In genomic region chr20:52083627-52084232, GRCh38 we compare ENCODE assay signal across 9 cellular contexts.
DNase-seq lines count a peak whose midpoint lies in the region; ATAC-seq and TF ChIP-seq lines count a peak whose summit lies in the region.
"Had no signal": no experiment of that assay in that cellular context is flagged by ENCODE, and none has a peak within 500 bp of the region (broad histone marks: within the 10 kb centered on the region; RNA-seq: fewer than 3 reads in every experiment).

No MANE protein-coding gene starts in this region.

- H3K9me3 Mint-ChIP-seq in CD8-positive, alpha-beta T cell, result peaks cover 9% of the 10 kb centered on the region
- peaks cover 19% of the 10 kb centered on the region for H3K9me3 Mint-ChIP-seq in activated naive CD8-positive, alpha-beta T cell treated with anti-CD3 and anti-CD28 coated beads, Interleukin-2, amount 50 U/mL, for 24 hours

- H3K4me3 Mint-ChIP-seq in CD8-positive, alpha-beta T cell, result no peak overlapping the region
- H3K4me3 Mint-ChIP-seq in activated naive CD8-positive, alpha-beta T cell treated with anti-CD3 and anti-CD28 coated beads, Interleukin-2, amount 50 U/mL, for 24 hours, result no peak overlapping the region
- H3K4me3 Mint-ChIP-seq: naive B cell had no signal

- DNase-seq in CD8-positive, alpha-beta T cell, result peak in 5 of 7 experiments; percentile 10 to 57 (median 39)
- DNase-seq in HS-5 (ENCODE audit: low read depth) (peak; percentile 91), NOMO-1 treated with dmso at 0.1 percent for 144 hours (lab: John Stamatoyannopoulos, UW; ENCODE audit: unreplicated experiment) (peak; percentile 27), heart left ventricle (peak in 2 of 5 donors; percentile 40 to 45), pulmonary artery endothelial cell (ENCODE audit: low read depth, low spot score) (peak; percentile 45)
- DNase-seq in activated naive CD8-positive, alpha-beta T cell treated with anti-CD3 and anti-CD28 coated beads, Interleukin-2, amount 50 U/mL, for 24 hours, result peak; percentile 63
- DNase-seq: naive B cell had no signal

- peak; percentile 28 for TF ChIP-seq CTCF in CD8-positive, alpha-beta T cell (IDR thresholded peaks at IDR 0.05)
- TF ChIP-seq CTCF in heart left ventricle (IDR thresholded peaks at IDR 0.05), result peak; percentile 29 to 71 (median 56)

- no peaks in the 10 kb centered on the region for H3K27me3 Mint-ChIP-seq in CD8-positive, alpha-beta T cell (ENCODE audit: low read depth)
- H3K27me3 Mint-ChIP-seq in activated naive CD8-positive, alpha-beta T cell treated with anti-CD3 and anti-CD28 coated beads, Interleukin-2, amount 50 U/mL, for 24 hours, result no peaks in the 10 kb centered on the region
- H3K27me3 Mint-ChIP-seq: naive B cell had no signal

- no peaks in the 10 kb centered on the region for H3K27me3 ChIP-seq in CD8-positive, alpha-beta T cell (ENCODE audit: insufficient read depth, low read length)
- no peaks in the 10 kb centered on the region for H3K27me3 ChIP-seq in heart left ventricle

- CTCF ChIA-PET in CD8-positive, alpha-beta T cell (lab: Charles Lee), result interaction anchor here (0.6 to 1.9 kb wide), 9 partner anchors 33 to 709 kb away, joined by 3 to 7 read pairs (median 4); no protein-coding TSS in a partner anchor

- H3K9me3 ChIP-seq in CD8-positive, alpha-beta T cell (ENCODE audit: low read length), result peaks cover 7% of the 10 kb centered on the region
- H3K9me3 ChIP-seq in heart left ventricle, result peaks cover 0 to 16% (median 10%) of the 10 kb centered on the region in 12 donors

- no peak for ATAC-seq in CD8-positive, alpha-beta T cell
- ATAC-seq in activated naive CD8-positive, alpha-beta T cell treated with anti-CD3 and anti-CD28 coated beads, Interleukin-2, amount 50 U/mL, for 24 hours, result no peak
- ATAC-seq in heart left ventricle (peak in 3 of 4 donors; percentile 42 to 64 (median 56)), GM18861 (IDR thresholded peaks at IDR 0.05; ENCODE audit: unreplicated experiment) (no peak), HG02759 (IDR thresholded peaks at IDR 0.05; ENCODE audit: unreplicated experiment) (no peak)

- no peaks in the 10 kb centered on the region for H3K36me3 ChIP-seq in CD8-positive, alpha-beta T cell (ENCODE audit: insufficient read depth, low read length)
- H3K36me3 ChIP-seq in heart left ventricle, result peaks cover 0 to 24% (median 4%) of the 10 kb centered on the region in 9 donors

- H3K36me3 Mint-ChIP-seq in CD8-positive, alpha-beta T cell, result peaks cover 38% of the 10 kb centered on the region
- H3K36me3 Mint-ChIP-seq in activated naive CD8-positive, alpha-beta T cell treated with anti-CD3 and anti-CD28 coated beads, Interleukin-2, amount 50 U/mL, for 24 hours (ENCODE audit: low read depth), result peaks cover 32% of the 10 kb centered on the region

- peaks cover 13% of the 10 kb centered on the region for H3K4me1 Mint-ChIP-seq in CD8-positive, alpha-beta T cell (ENCODE audit: low read depth)
- H3K4me1 Mint-ChIP-seq in activated naive CD8-positive, alpha-beta T cell treated with anti-CD3 and anti-CD28 coated beads, Interleukin-2, amount 50 U/mL, for 24 hours, result peaks cover 9% of the 10 kb centered on the region
- H3K4me1 Mint-ChIP-seq: naive B cell had no signal

- no peak overlapping the region for H3K27ac Mint-ChIP-seq in CD8-positive, alpha-beta T cell
- H3K27ac Mint-ChIP-seq in activated naive CD8-positive, alpha-beta T cell treated with anti-CD3 and anti-CD28 coated beads, Interleukin-2, amount 50 U/mL, for 24 hours, result no peak overlapping the region
- H3K27ac Mint-ChIP-seq: naive B cell had no signal

- no peaks in the 10 kb centered on the region for H3K4me1 ChIP-seq in CD8-positive, alpha-beta T cell (ENCODE audit: insufficient read depth, low read length)
- H3K4me1 ChIP-seq in heart left ventricle, result no peaks in the 10 kb centered on the region

- POLR2A ChIA-PET in CD8-positive, alpha-beta T cell (lab: Charles Lee), result no interaction called here

- no peak overlapping the region for H3K4me3 ChIP-seq in CD8-positive, alpha-beta T cell (ENCODE audit: low read depth, low read length)
- H3K4me3 ChIP-seq in heart left ventricle, result no peak overlapping the region

- no peak for TF ChIP-seq POLR2A in heart left ventricle (IDR thresholded peaks at IDR 0.05)

- intact Hi-C loops in CD8-positive, alpha-beta T cell (cut with DNase I, micrococcal nuclease), result loop anchor here (1.0 to 10.0 kb wide), 5 partner anchors 283 to 1099 kb away; no protein-coding TSS in a partner anchor
- intact Hi-C loops in heart left ventricle (cut with DNase I), result loop anchor here (1.0 to 10.0 kb wide), 11 partner anchors 281 to 711 kb away; partner anchors contain the start of gene SALL4 (in 1 of the 10)

- H3K27ac ChIP-seq in CD8-positive, alpha-beta T cell (ENCODE audit: low read depth, low read length), result no peak overlapping the region
- H3K27ac ChIP-seq in heart left ventricle, result no peak overlapping the region

- WGBS in heart left ventricle, 4 donors, result 44 to 62% (median 46%) methylated on average over 11 of the region's 11 CpGs

Comparison
In these comparisons a context has a peak if more than half of its experiments do, and no peak if none do; other contexts are left out.
1. ATAC-seq: peak in heart left ventricle (3 of 4); none in CD8-positive, alpha-beta T cell (single experiment), activated naive CD8-positive, alpha-beta T cell treated with anti-CD3 and anti-CD28 coated beads, Interleukin-2, amount 50 U/mL, for 24 hours (single experiment), GM18861 (single experiment) and HG02759 (single experiment).